In genomic region chr1:59759156-59759925, GRCh38 we compare ENCODE assay signal across 8 cellular contexts. TPM values are rescaled to one million over a fixed set of nuclear protein-coding genes. Genes with fewer than 3 reads are reported as not detected.
DNase-seq lines count a peak whose midpoint lies in the region; ATAC-seq, FAIRE-seq and TF ChIP-seq lines count a peak whose summit lies in the region.

No MANE protein-coding gene starts in this region.

- H3K27ac Mint-ChIP-seq in activated naive CD8-positive, alpha-beta T cell treated with anti-CD3 and anti-CD28 coated beads, Interleukin-2, amount 50 U/mL, for 24 hours = no peak overlapping the region

- ATAC-seq in HG02759 (IDR thresholded peaks at IDR 0.05; ENCODE audit: unreplicated experiment) (peak; percentile 89), heart right ventricle (peak; percentile 92 to 96 (median 94))
- ATAC-seq in activated naive CD8-positive, alpha-beta T cell treated with anti-CD3 and anti-CD28 coated beads, Interleukin-2, amount 50 U/mL, for 24 hours = peak; percentile 77

- peak; percentile 81 for DNase-seq in NCI-H1105 treated with DMSO at 0.1 percent for 48 hours (lab: John Stamatoyannopoulos, UW)
- DNase-seq in activated naive CD8-positive, alpha-beta T cell treated with anti-CD3 and anti-CD28 coated beads, Interleukin-2, amount 50 U/mL, for 24 hours = peak; percentile 70
- DNase-seq in heart right ventricle = peak; percentile 76 to 79
- peak; percentile 75 for DNase-seq in prostate gland (ENCODE audit: low spot score)
- peak; percentile 89 for DNase-seq in urothelium cell line (ENCODE audit: low spot score)

- TF ChIP-seq CTCF in GM12874 (IDR thresholded peaks at IDR 0.05; ENCODE audit: insufficient read depth, low read depth, low read length) (peak; percentile 92), SU-DHL-6 (IDR thresholded peaks at IDR 0.05; ENCODE audit: insufficient read depth, low read length, poor library complexity, severe bottlenecking) (peak; percentile 80), heart right ventricle (IDR thresholded peaks at IDR 0.05) (peak; percentile 92 to 99 (median 96)), prostate gland (IDR thresholded peaks at IDR 0.05) (peak; percentile 56 to 97 (median 94))

- no peaks in the 10 kb centered on the region for H3K36me3 ChIP-seq in SU-DHL-6 (ENCODE audit: low read length)
- no peaks in the 10 kb centered on the region for H3K36me3 ChIP-seq in heart right ventricle
- H3K36me3 ChIP-seq in prostate gland = no peaks in the 10 kb centered on the region

- peaks cover 2% of the 10 kb centered on the region for H3K4me1 Mint-ChIP-seq in activated naive CD8-positive, alpha-beta T cell treated with anti-CD3 and anti-CD28 coated beads, Interleukin-2, amount 50 U/mL, for 24 hours

- H3F3A ChIP-seq in SU-DHL-6 (ENCODE audit: insufficient read depth) = no peaks in the 10 kb centered on the region

- H3K4me1 ChIP-seq in heart right ventricle (peaks cover 0 to 16% (median 7%) of the 10 kb centered on the region in 9 donors), prostate gland (replicated peaks) (no peaks in the 10 kb centered on the region)

- intact Hi-C loops in heart right ventricle (cut with DNase I) = loop anchor here (1.0 to 10.0 kb wide), 21 partner anchors 42 to 1247 kb away; partner anchors contain the start of genes FGGY (in 3 of the 10) and JUN (in 1 of the 10)
- intact Hi-C loops in prostate gland (cut with DNase I) = loop anchor here (2.0 to 5.0 kb wide), 3 partner anchors 52 to 1019 kb away; partner anchors contain the start of gene JUN

- H3K9ac ChIP-seq in SU-DHL-6 (ENCODE audit: low read length) = no peak overlapping the region

- H2AFZ ChIP-seq in SU-DHL-6 (ENCODE audit: low read depth, low read length, severe bottlenecking) = peak overlapping the region; percentile 30

- H3K9me3 ChIP-seq in SU-DHL-6 (ENCODE audit: insufficient read depth, low read length) (no peaks in the 10 kb centered on the region), heart right ventricle (no peaks in the 10 kb centered on the region), prostate gland (no peaks in the 10 kb centered on the region)

- H3K27ac ChIP-seq in SU-DHL-6 (ENCODE audit: low read depth, low read length) (no peak overlapping the region), heart right ventricle (peak overlapping the region in 9 of 10 donors; percentile 13 to 75 (median 55)), prostate gland (peak overlapping the region; percentile 48 to 49)

- H3K9me2 ChIP-seq in SU-DHL-6 (replicated peaks; ENCODE audit: insufficient read depth, low read length) = no peaks in the 10 kb centered on the region

- no peaks in the 10 kb centered on the region for H3K79me2 ChIP-seq in SU-DHL-6 (ENCODE audit: insufficient read depth, low read length)

- H3K4me3 Mint-ChIP-seq in activated naive CD8-positive, alpha-beta T cell treated with anti-CD3 and anti-CD28 coated beads, Interleukin-2, amount 50 U/mL, for 24 hours = no peak overlapping the region

- H3K4me2 ChIP-seq in SU-DHL-6 (ENCODE audit: low read depth, low read length, poor library complexity, severe bottlenecking) = no peak overlapping the region

- H3K4me3 ChIP-seq in SU-DHL-6 (ENCODE audit: insufficient read depth, low read length, poor library complexity, severe bottlenecking) = no peak overlapping the region
- peak overlapping the region in 9 of 10 donors; percentile 14 to 42 (median 29) for H3K4me3 ChIP-seq in heart right ventricle
- no peak overlapping the region for H3K4me3 ChIP-seq in prostate gland

- no peaks in the 10 kb centered on the region for H3K27me3 ChIP-seq in SU-DHL-6 (ENCODE audit: low read length)
- no peaks in the 10 kb centered on the region for H3K27me3 ChIP-seq in heart right ventricle
- no peaks in the 10 kb centered on the region for H3K27me3 ChIP-seq in prostate gland (replicated peaks; ENCODE audit: insufficient read depth)

- FAIRE-seq in urothelium cell line (lab: Jason Lieb, UNC) = no peak

- H3K27me3 Mint-ChIP-seq in activated naive CD8-positive, alpha-beta T cell treated with anti-CD3 and anti-CD28 coated beads, Interleukin-2, amount 50 U/mL, for 24 hours = no peaks in the 10 kb centered on the region

- H4K20me1 ChIP-seq in SU-DHL-6 (ENCODE audit: low read depth, low read length) = no peaks in the 10 kb centered on the region

- no peaks in the 10 kb centered on the region for H3K36me3 Mint-ChIP-seq in activated naive CD8-positive, alpha-beta T cell treated with anti-CD3 and anti-CD28 coated beads, Interleukin-2, amount 50 U/mL, for 24 hours (ENCODE audit: low read depth)

- no peaks in the 10 kb centered on the region for H3K9me3 Mint-ChIP-seq in activated naive CD8-positive, alpha-beta T cell treated with anti-CD3 and anti-CD28 coated beads, Interleukin-2, amount 50 U/mL, for 24 hours

- 3 to 4% methylated on average over 11 of the region's 11 CpGs for WGBS in heart right ventricle, 2 donors
- WGBS in prostate gland = 7% methylated on average over 11 of the region's 11 CpGs

- TF ChIP-seq POLR2A in prostate gland (IDR thresholded peaks at IDR 0.05) = no peak

RNA-seq across cellular contexts. Expression of gene HOOK1, which starts 55.4 kb away (rescaled TPM):
- total RNA-seq in heart right ventricle = 1 to 10 TPM; 1.2 to 6.1 (median 3.4) TPM
- 1 to 10 TPM in 1 of 2 donors, under 1 TPM in 1; 0.61 to 2.9 TPM for polyA plus RNA-seq in heart right ventricle
- 10 to 100 TPM in 1 of 2 donors, 1 to 10 TPM in 1; 8.2 to 12.0 TPM for total RNA-seq in prostate gland

Comparison
In these comparisons a context has a peak if more than half of its experiments do, and no peak if none do; other contexts are left out.
1. H3K4me3 ChIP-seq: peak in heart right ventricle (9 of 10); none in SU-DHL-6 (single experiment) and prostate gland (0 of 2).
2. Peak in every context shown above with its lines, with median percentiles within 50 percentile points of each other: CTCF ChIP-seq, ATAC-seq and DNase-seq.